8 cellular contexts compared by ENCODE assay signal in genomic region chr4:183407128-183407585, GRCh38. TPM values are rescaled to one million over a fixed set of nuclear protein-coding genes. Genes with fewer than 3 reads are reported as not detected.
A peak's percentile ranks its signal among the peaks of the same experiment; 100 is the strongest.
DNase-seq lines count a peak whose midpoint lies in the region; ATAC-seq, FAIRE-seq and TF ChIP-seq lines count a peak whose summit lies in the region.

No MANE protein-coding gene starts in this region.

- H4K20me1 ChIP-seq in keratinocyte (ENCODE audit: control insufficient read depth, extremely low read depth, insufficient read depth, low read length) = no peaks in the 10 kb centered on the region

- peak overlapping the region; percentile 96 for H2AFZ ChIP-seq in keratinocyte (ENCODE audit: control insufficient read depth, low read length)

- H3K36me3 ChIP-seq in keratinocyte (ENCODE audit: control insufficient read depth in 2 of 2, extremely low read depth in 1 of 2, insufficient read depth in 2 of 2, low read length in 2 of 2) = no peaks in the 10 kb centered on the region

- H3K9ac ChIP-seq in keratinocyte (ENCODE audit: control insufficient read depth, extremely low read depth, insufficient read depth, low read length) = peak overlapping the region; percentile 61

- TF ChIP-seq CTCF in AG04449 (IDR thresholded peaks at IDR 0.05; ENCODE audit: insufficient read depth, low read length, missing control alignments) (peak; percentile 95), activated B cell treated with CpG ODN at 0.5 μM for 24 hours (IDR thresholded peaks at IDR 0.05) (no peak), keratinocyte (optimal IDR thresholded peaks at IDR 0.05 in 1 of 3, IDR thresholded peaks at IDR 0.05 in 1 of 3, conservative IDR thresholded peaks at IDR 0.05 in 1 of 3; ENCODE audit: extremely low read depth in 1 of 3, insufficient read depth in 2 of 3, low read length in 3 of 3) (peak; percentile 76 to 94 (median 89))

- ATAC-seq in GM18868 (IDR thresholded peaks at IDR 0.05; ENCODE audit: unreplicated experiment) (peak; percentile 99), HG03103 (IDR thresholded peaks at IDR 0.05; ENCODE audit: low read depth, unreplicated experiment) (peak; percentile 92), activated B cell treated with CpG ODN at 0.5 μM for 24 hours (ENCODE audit: low read depth) (peak; percentile 99)

- no peaks in the 10 kb centered on the region for H3K27me3 ChIP-seq in keratinocyte (ENCODE audit: control insufficient read depth, extremely low read depth, insufficient read depth, low read length)

- peak overlapping the region; percentile 99 for H3K4me2 ChIP-seq in keratinocyte (ENCODE audit: control insufficient read depth, extremely low read depth, insufficient read depth, low read depth, low read length)

- no peaks in the 10 kb centered on the region for H3K27me3 Mint-ChIP-seq in activated B cell treated with CpG ODN at 0.5 μM for 24 hours

- H3K27ac ChIP-seq in caudate nucleus (ENCODE audit: low read depth, low read length) = peak overlapping the region; percentile 85
- no peak overlapping the region for H3K27ac ChIP-seq in keratinocyte (ENCODE audit: control insufficient read depth, insufficient read depth, low read length)

- H3K36me3 Mint-ChIP-seq in activated B cell treated with CpG ODN at 0.5 μM for 24 hours (ENCODE audit: low read depth) = no peaks in the 10 kb centered on the region

- H3K4me1 ChIP-seq in keratinocyte (ENCODE audit: control insufficient read depth, extremely low read depth, insufficient read depth, low read length) = no peaks in the 10 kb centered on the region

- H3K9me3 ChIP-seq in keratinocyte (ENCODE audit: control insufficient read depth, low read depth, low read length) = no peaks in the 10 kb centered on the region

- FAIRE-seq in keratinocyte (lab: Jason Lieb, UNC) = peak; percentile 48

- CTCF ChIA-PET in AG04449 (lab: Yijun Ruan, JAX) = interaction anchor here (0.6 to 3.3 kb wide), 36 partner anchors 8 to 491 kb away, joined by 3 to 30 read pairs (median 4); partner anchors contain the start of gene CLDN24
- CTCF ChIA-PET in activated B cell treated with CpG ODN at 0.5 μM for 24 hours (lab: Charles Lee) = interaction anchor here (0.7 to 2.1 kb wide), 9 partner anchors 9 to 471 kb away, joined by 3 to 18 read pairs (median 4); partner anchors contain the start of gene CDKN2AIP

- DNase-seq in AG04449 (ENCODE audit: low read depth, low spot score) = no peak
- peak; percentile 90 for DNase-seq in NCI-H2227 (lab: John Stamatoyannopoulos, UW; ENCODE audit: unreplicated experiment)
- peak; percentile 90 for DNase-seq in activated B cell treated with CpG ODN at 0.5 μM for 24 hours
- DNase-seq in caudate nucleus (lab: John Stamatoyannopoulos, UW) = peak in 60 of 61 donors; percentile 14 to 92 (median 80)
- DNase-seq in keratinocyte (ENCODE audit: low read depth, low spot score) = no peak
- DNase-seq in stimulated activated CD4-positive, alpha-beta T cell treated with anti-CD3 and anti-CD28 coated beads, Interleukin-15, amount 100 ng/mL, for 24 hours = peak; percentile 93

- no peaks in the 10 kb centered on the region for H3K9me3 Mint-ChIP-seq in activated B cell treated with CpG ODN at 0.5 μM for 24 hours

- no peaks in the 10 kb centered on the region for H3K79me2 ChIP-seq in keratinocyte (ENCODE audit: control insufficient read depth, insufficient read depth, low read length)

- H3K4me3 Mint-ChIP-seq in activated B cell treated with CpG ODN at 0.5 μM for 24 hours = peak overlapping the region; percentile 79

- POLR2A ChIA-PET in AG04449 (lab: Yijun Ruan, JAX) (interaction anchor here (1.3 kb wide), 1 partner anchor 37 kb away, joined by 3 read pairs; the partner anchor contains the start of gene CDKN2AIP), activated B cell treated with CpG ODN at 0.5 μM for 24 hours (lab: Charles Lee) (interaction anchor here (0.5 to 2.3 kb wide), 4 partner anchors 9 to 1242 kb away, joined by 3 to 17 read pairs (median 4); partner anchors contain the start of genes CASP3, CDKN2AIP and PRIMPOL)

- H3K27ac Mint-ChIP-seq in activated B cell treated with CpG ODN at 0.5 μM for 24 hours = peak overlapping the region; percentile 35

- no peaks in the 10 kb centered on the region for H3K9me1 ChIP-seq in keratinocyte (ENCODE audit: control insufficient read depth, extremely low read depth, insufficient read depth, low read length)

- peaks cover 15% of the 10 kb centered on the region for H3K4me1 Mint-ChIP-seq in activated B cell treated with CpG ODN at 0.5 μM for 24 hours

- dilution Hi-C loops in keratinocyte (cut with MboI; ENCODE audit: extremely low pct_ligation_motif_present, low sequenced_read_pairs) = loop anchor here (10.0 kb wide), 1 partner anchor 82 kb away; the partner anchor contains the start of genes CLDN22 and CLDN24

- H3K4me3 ChIP-seq in AG04449 (ENCODE audit: low read depth, low read length) (peak overlapping the region; percentile 63), keratinocyte (ENCODE audit: control insufficient read depth in 2 of 3, extremely low read depth in 1 of 3, insufficient read depth in 2 of 3, low read depth in 1 of 3, low read length in 3 of 3) (peak overlapping the region; percentile 22 to 80 (median 75))

- intact Hi-C loops in activated B cell treated with CpG ODN at 0.5 μM for 24 hours (cut with micrococcal nuclease) = loop anchor here (1.0 to 2.0 kb wide), 6 partner anchors 9 to 469 kb away; partner anchors contain the start of gene CDKN2AIP

RNA-seq across cellular contexts. Expression of gene CDKN2AIP, which starts 37.3 kb away (rescaled TPM):
- 19.9 and 21.8 TPM in 2 replicates for total RNA-seq in activated B cell treated with CpG ODN at 0.5 μM for 24 hours
- polyA plus RNA-seq in keratinocyte = 10.3 to 13.6 TPM (median 10.3 TPM) in 3 replicates
- 14.8 TPM for polyA plus RNA-seq in keratinocyte (2011; ENCODE audit: low read depth)
- polyA plus RNA-seq in keratinocyte (2011; cell fraction: cytosol; rRNA removed) = 4.7 and 10.2 TPM in 2 replicates
- polyA plus RNA-seq in keratinocyte (2011; cell fraction: nucleus; rRNA removed) = 10.6 and 11.0 TPM in 2 replicates
- polyA plus RNA-seq in keratinocyte (2012; ENCODE audit: low replicate concordance) = 8.7 and 14.5 TPM in 2 replicates
- 3.6 to 10.2 TPM (median 7.2 TPM) in 3 replicates for polyA minus RNA-seq in keratinocyte
- polyA minus RNA-seq in keratinocyte (2011; cell fraction: cytosol; rRNA and poly(A)+ RNA removed) = 6.9 TPM
- 7.7 and 14.0 TPM in 2 replicates for polyA minus RNA-seq in keratinocyte (2011; cell fraction: nucleus; rRNA and poly(A)+ RNA removed)

Comparison
In these comparisons a context has a peak if more than half of its experiments do, and no peak if none do; other contexts are left out.
1. DNase-seq: peak in NCI-H2227 (single experiment), activated B cell treated with CpG ODN at 0.5 μM for 24 hours (single experiment), caudate nucleus (60 of 61) and stimulated activated CD4-positive, alpha-beta T cell treated with anti-CD3 and anti-CD28 coated beads, Interleukin-15, amount 100 ng/mL, for 24 hours (single experiment); none in AG04449 (single experiment) and keratinocyte (single experiment).
2. Peak in every context shown above with its lines, with median percentiles within 50 percentile points of each other: ATAC-seq.